ENCODE assay signal across 11 cellular contexts in the genomic region with DNA sequence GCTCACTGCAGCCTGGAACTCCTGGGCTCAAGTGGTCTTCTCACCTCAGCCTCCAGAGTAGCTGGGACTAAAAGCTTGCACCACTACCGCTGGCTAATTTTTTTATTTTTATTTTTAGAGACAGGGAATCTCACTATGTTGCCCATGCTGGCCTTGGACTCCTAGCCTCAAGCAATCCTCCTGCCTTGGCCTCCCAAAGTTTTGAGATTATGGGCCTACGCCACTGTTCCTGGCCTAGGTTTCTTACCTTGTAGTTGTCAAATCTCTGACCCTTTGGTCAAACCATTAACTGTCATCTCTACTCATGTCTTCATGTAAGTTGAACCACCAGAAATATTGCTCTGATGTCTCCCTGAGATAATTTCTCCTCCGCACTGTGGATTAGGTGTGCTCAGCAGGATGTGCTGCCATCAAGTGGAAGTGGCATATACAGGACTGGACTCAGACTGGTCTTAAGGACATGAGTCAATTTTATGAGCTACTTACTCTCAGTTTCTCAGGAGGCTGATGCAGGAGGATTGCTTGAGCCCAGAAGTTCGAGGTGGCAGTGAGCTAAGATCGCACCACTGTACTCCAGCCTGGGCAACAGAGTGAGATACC. TPM values are rescaled to one million over a fixed set of nuclear protein-coding genes. Genes with fewer than 3 reads are reported as not detected.
DNase-seq lines count a peak whose midpoint lies in the region; ATAC-seq and TF ChIP-seq lines count a peak whose summit lies in the region.
"Had no signal": no experiment of that assay in that cellular context is flagged by ENCODE, and none has a peak within 500 bp of the region (broad histone marks: within the 10 kb centered on the region; RNA-seq: fewer than 3 reads in every experiment).

No MANE protein-coding gene starts in this region.

- H3K4me3 Mint-ChIP-seq in HFFc6 (no peak overlapping the region), immature natural killer cell (no peak overlapping the region)
- H3K4me3 Mint-ChIP-seq: stimulated activated naive CD8-positive, alpha-beta T cell treated with anti-CD3 and anti-CD28 coated beads, Interleukin-15, Interleukin-2, amounts not matched to agents 100 ng/mL and 50 ng/mL, for 24 hours had no signal

- H3K27ac ChIP-seq in foreskin keratinocyte = peak overlapping the region; percentile 19
- H3K27ac ChIP-seq: pancreas had no signal

- H3K27ac Mint-ChIP-seq in HFFc6 = no peak overlapping the region
- H3K27ac Mint-ChIP-seq in immature natural killer cell = no peak overlapping the region
- H3K27ac Mint-ChIP-seq: stimulated activated naive CD8-positive, alpha-beta T cell treated with anti-CD3 and anti-CD28 coated beads, Interleukin-15, Interleukin-2, amounts not matched to agents 100 ng/mL and 50 ng/mL, for 24 hours had no signal

- H3K4me1 Mint-ChIP-seq in HFFc6 (ENCODE audit: low read depth) = peaks cover 3% of the 10 kb centered on the region
- no peaks in the 10 kb centered on the region for H3K4me1 Mint-ChIP-seq in immature natural killer cell

- H3K36me3 ChIP-seq in BE2C = no peaks in the 10 kb centered on the region; the same call in 1 of the 2 replicates
- H3K36me3 ChIP-seq: pancreas had no signal

- H3K9me3 ChIP-seq in BE2C = no peaks in the 10 kb centered on the region
- H3K9me3 ChIP-seq: pancreas had no signal

- no peaks in the 10 kb centered on the region for H3K27me3 Mint-ChIP-seq in HFFc6 (ENCODE audit: insufficient read depth)
- H3K27me3 Mint-ChIP-seq in immature natural killer cell (ENCODE audit: low read depth in 3 of 3) = no peaks in the 10 kb centered on the region
- H3K27me3 Mint-ChIP-seq: stimulated activated naive CD8-positive, alpha-beta T cell treated with anti-CD3 and anti-CD28 coated beads, Interleukin-15, Interleukin-2, amounts not matched to agents 100 ng/mL and 50 ng/mL, for 24 hours had no signal

- no peaks in the 10 kb centered on the region for H3K9me3 Mint-ChIP-seq in HFFc6
- no peaks in the 10 kb centered on the region for H3K9me3 Mint-ChIP-seq in immature natural killer cell
- H3K9me3 Mint-ChIP-seq: stimulated activated naive CD8-positive, alpha-beta T cell treated with anti-CD3 and anti-CD28 coated beads, Interleukin-15, Interleukin-2, amounts not matched to agents 100 ng/mL and 50 ng/mL, for 24 hours had no signal

- DNase-seq in BE2C (no peak), HFFc6 (peak; percentile 6), SK-MEL-5 (ENCODE audit: low read depth, low spot score) (peak; percentile 65), foreskin keratinocyte (peak; percentile 37 to 52), immature natural killer cell (no peak), Right ventricle myocardium superior (no peak), NCI-H774 (lab: John Stamatoyannopoulos, UW) (no peak)
- DNase-seq: NCI-H187 treated with DMSO at 0.1 percent for 48 hours, pancreas had no signal

- H3K27me3 ChIP-seq in BE2C (no peaks in the 10 kb centered on the region), foreskin keratinocyte (no peaks in the 10 kb centered on the region)
- H3K27me3 ChIP-seq: pancreas had no signal

- H3K36me3 Mint-ChIP-seq in HFFc6 (ENCODE audit: low read depth) = no peaks in the 10 kb centered on the region
- peaks cover 5 to 13% (median 8%) of the 10 kb centered on the region in 3 donors for H3K36me3 Mint-ChIP-seq in immature natural killer cell

- intact Hi-C loops in Right ventricle myocardium superior (cut with DNase I) = no loop called here

- no peak overlapping the region for H3K4me3 ChIP-seq in BE2C (ENCODE audit: low read depth, low read length)
- H3K4me3 ChIP-seq: pancreas had no signal

- in situ Hi-C loops in SK-MEL-5 (cut with HindIII; ENCODE audit: low pct_unique_long_range_greater_than_20kb, low sequenced_read_pairs) = no loop called here

- no peaks in the 10 kb centered on the region for H3K4me1 ChIP-seq in BE2C
- peaks cover 29% of the 10 kb centered on the region for H3K4me1 ChIP-seq in foreskin keratinocyte
- H3K4me1 ChIP-seq: pancreas had no signal

- ATAC-seq in foreskin keratinocyte = peak; percentile 50
- ATAC-seq in Right ventricle myocardium superior (ENCODE audit: poor library complexity) = no peak
- no peak for ATAC-seq in HG03108 (IDR thresholded peaks at IDR 0.05; ENCODE audit: unreplicated experiment)

- TF ChIP-seq CTCF in BE2C (IDR thresholded peaks at IDR 0.05; ENCODE audit: low read depth, low read length) (peak; percentile 47), HFFc6 (IDR thresholded peaks at IDR 0.05) (peak; percentile 45; the same call in 1 of the 2 replicates), foreskin keratinocyte (conservative IDR thresholded peaks at IDR 0.05) (peak; percentile 69)

RNA-seq across cellular contexts. Expression of a gene that starts 28.5 kb away (rescaled TPM):
- polyA plus RNA-seq in BE2C (2012; ENCODE audit: insufficient read depth, insufficient read length, low read depth) = 23.5 TPM
- total RNA-seq in HFFc6 (2021; fragmentation: NEBNext Ultra II Directional; extraction: Animal tissue kit (Norgen Biotek cat#: 25700)) = 10 to 100 TPM; 23.2 to 29.2 (median 24.9) TPM
- total RNA-seq in SK-MEL-5 (2014; rRNA removed; shearing (Covaris generic)) = 36.0 and 39.1 TPM in 2 replicates
- 27.9 and 31.0 TPM in 2 replicates for polyA plus RNA-seq in SK-MEL-5 (2015; cell fraction: cytosol; rRNA removed)
- 18.1 and 26.5 TPM in 2 replicates for polyA plus RNA-seq in SK-MEL-5 (2015; cell fraction: nucleus; rRNA removed)
- total RNA-seq in foreskin keratinocyte = 17.5 and 20.5 TPM in 2 replicates
- 13.2 and 13.9 TPM in 2 replicates for polyA plus RNA-seq in foreskin keratinocyte
- 10 to 100 TPM; 40.6 to 54.6 (median 41.3) TPM for polyA plus RNA-seq in immature natural killer cell
- total RNA-seq in Right ventricle myocardium superior = 18.7 TPM

RNA-seq across cellular contexts. Expression of a gene that starts 37.7 kb away (rescaled TPM):
- not detected for polyA plus RNA-seq in BE2C (2012; ENCODE audit: insufficient read depth, insufficient read length, low read depth)
- 1 to 10 TPM in 5 of 6 experiments, under 1 TPM in 1; 0.73 to 1.5 (median 1.3) TPM for total RNA-seq in HFFc6 (2021; fragmentation: NEBNext Ultra II Directional; extraction: Animal tissue kit (Norgen Biotek cat#: 25700))
- 1.1 and 2.5 TPM in 2 replicates for total RNA-seq in SK-MEL-5 (2014; rRNA removed; shearing (Covaris generic))
- 0.95 and 1.2 TPM in 2 replicates for polyA plus RNA-seq in SK-MEL-5 (2015; cell fraction: cytosol; rRNA removed)
- polyA plus RNA-seq in SK-MEL-5 (2015; cell fraction: nucleus; rRNA removed) = 0.78 and 4.6 TPM in 2 replicates
- total RNA-seq in foreskin keratinocyte (1.3 and 2.5 TPM in 2 replicates), Right ventricle myocardium superior (0.32 TPM)
- polyA plus RNA-seq in foreskin keratinocyte (0.97 and 1.7 TPM in 2 replicates), immature natural killer cell (under 1 TPM in 1 of 3 donors, not detected in 2; 0.29 TPM)

RNA-seq across cellular contexts. Expression of a gene that starts 37.8 kb away (rescaled TPM):
- polyA plus RNA-seq in BE2C (2012; ENCODE audit: insufficient read depth, insufficient read length, low read depth) = 20.2 TPM
- 10 to 100 TPM; 40.0 to 46.7 (median 40.8) TPM for total RNA-seq in HFFc6 (2021; fragmentation: NEBNext Ultra II Directional; extraction: Animal tissue kit (Norgen Biotek cat#: 25700))
- 42.1 and 45.1 TPM in 2 replicates for total RNA-seq in SK-MEL-5 (2014; rRNA removed; shearing (Covaris generic))
- polyA plus RNA-seq in SK-MEL-5 (2015; cell fraction: cytosol; rRNA removed) = 30.4 and 36.1 TPM in 2 replicates
- polyA plus RNA-seq in SK-MEL-5 (2015; cell fraction: nucleus; rRNA removed) = 52.8 and 90.8 TPM in 2 replicates
- total RNA-seq in foreskin keratinocyte = 41.2 and 41.8 TPM in 2 replicates
- polyA plus RNA-seq in foreskin keratinocyte = 7.5 and 8.9 TPM in 2 replicates
- 10 to 100 TPM; 25.3 to 34.3 (median 29.9) TPM for polyA plus RNA-seq in immature natural killer cell
- 24.7 TPM for total RNA-seq in Right ventricle myocardium superior

Comparison
In these comparisons a context has a peak if more than half of its experiments do, and no peak if none do; other contexts are left out.
1. DNase-seq: peak in HFFc6 (single experiment), SK-MEL-5 (single experiment) and foreskin keratinocyte (2 of 2); none in BE2C (single experiment), immature natural killer cell (0 of 3), Right ventricle myocardium superior (single experiment) and NCI-H774 (single experiment).
2. Peak in every context shown above with its lines, with median percentiles within 50 percentile points of each other: CTCF ChIP-seq.